In genomic region chr1:151680391-151680790, GRCh38 we compare ENCODE assay signal across 15 cellular contexts. TPM values are rescaled to one million over a fixed set of nuclear protein-coding genes. Genes with fewer than 3 reads are reported as not detected.
A peak's percentile ranks its signal among the peaks of the same experiment; 100 is the strongest.
DNase-seq lines count a peak whose midpoint lies in the region; ATAC-seq and TF ChIP-seq lines count a peak whose summit lies in the region.
"Had no signal": no experiment of that assay in that cellular context is flagged by ENCODE, and none has a peak within 500 bp of the region (broad histone marks: within the 10 kb centered on the region; RNA-seq: fewer than 3 reads in every experiment).

No MANE protein-coding gene starts in this region.

- no peaks in the 10 kb centered on the region for H3K9me3 Mint-ChIP-seq in WTC11
- H3K9me3 Mint-ChIP-seq: activated naive CD8-positive, alpha-beta T cell treated with anti-CD3 and anti-CD28 coated beads, Interleukin-2, amount 50 U/mL, for 24 hours had no signal

- dilution Hi-C loops in mammary epithelial cell (cut with HindIII; ENCODE audit: low sequenced_read_pairs) = no loop called here

- no peaks in the 10 kb centered on the region for H4K20me1 ChIP-seq in mammary epithelial cell (ENCODE audit: insufficient read depth, low read length)

- H3K4me2 ChIP-seq in mammary epithelial cell (ENCODE audit: insufficient read depth, low read depth, low read length) = peak overlapping the region; percentile 79

- TF ChIP-seq CTCF in mammary epithelial cell (conservative IDR thresholded peaks at IDR 0.05 in 1 of 2, IDR thresholded peaks at IDR 0.05 in 1 of 2; ENCODE audit: extremely low read depth in 1 of 2, insufficient read depth in 1 of 2, low read depth in 1 of 2, low read length in 2 of 2) (no peak), WTC11 (IDR thresholded peaks at IDR 0.05) (no peak)

- 59% methylated on average over 4 of the region's 4 CpGs for WGBS in mammary epithelial cell (ENCODE audit: low coverage, missing lambda C conversion rate)

- no peaks in the 10 kb centered on the region for H3K4me1 Mint-ChIP-seq in WTC11
- H3K4me1 Mint-ChIP-seq: activated naive CD8-positive, alpha-beta T cell treated with anti-CD3 and anti-CD28 coated beads, Interleukin-2, amount 50 U/mL, for 24 hours had no signal

- H3K4me3 Mint-ChIP-seq in WTC11 = no peak overlapping the region
- H3K4me3 Mint-ChIP-seq: activated naive CD8-positive, alpha-beta T cell treated with anti-CD3 and anti-CD28 coated beads, Interleukin-2, amount 50 U/mL, for 24 hours had no signal

- no peak overlapping the region for H3K27ac Mint-ChIP-seq in WTC11
- H3K27ac Mint-ChIP-seq: activated naive CD8-positive, alpha-beta T cell treated with anti-CD3 and anti-CD28 coated beads, Interleukin-2, amount 50 U/mL, for 24 hours had no signal

- ATAC-seq in HG03571 (IDR thresholded peaks at IDR 0.05; ENCODE audit: unreplicated experiment) (no peak), HG03457 (IDR thresholded peaks at IDR 0.05; ENCODE audit: unreplicated experiment) (no peak), WTC11 (no peak)
- ATAC-seq: activated naive CD8-positive, alpha-beta T cell treated with anti-CD3 and anti-CD28 coated beads, Interleukin-2, amount 50 U/mL, for 24 hours; K562 had no signal

- intact Hi-C loops in mammary epithelial cell (cut with micrococcal nuclease) = loop anchor here (5.0 kb wide), 1 partner anchor 68 kb away; the partner anchor contains the start of gene SNX27

- H2AFZ ChIP-seq in ACC112 (ENCODE audit: low read length, unreplicated experiment) (no peak overlapping the region), mammary epithelial cell (ENCODE audit: low read depth, low read length) (peak overlapping the region; percentile 58)

- peak overlapping the region; percentile 41 for H3K4me3 ChIP-seq in ACC112 (ENCODE audit: low read depth, low read length)
- peak overlapping the region in 1 of 3 experiments; percentile 10 for H3K4me3 ChIP-seq in mammary epithelial cell (replicated peaks in 1 of 3; ENCODE audit: insufficient read depth in 1 of 3, low read depth in 2 of 3, low read length in 3 of 3)
- no peak overlapping the region for H3K4me3 ChIP-seq in H7 (ENCODE audit: insufficient read depth, low read depth, low read length)
- H3K4me3 ChIP-seq: heart left ventricle, K562, uterus had no signal

- 0 out of 2 replicates have a peak, but pooled peaks cover 4% of the 10 kb centered on the region for H3K36me3 ChIP-seq in ACC112 (ENCODE audit: insufficient read depth, low read length)
- peaks cover 4% of the 10 kb centered on the region for H3K36me3 ChIP-seq in mammary epithelial cell (ENCODE audit: insufficient read depth, low read length)
- H3K36me3 ChIP-seq in H7 (replicated peaks; ENCODE audit: control insufficient read depth, insufficient read depth, low read length) = no peaks in the 10 kb centered on the region; the same call in 1 of the 2 replicates
- H3K36me3 ChIP-seq: uterus had no signal

- peak overlapping the region; percentile 93 for H3K27ac ChIP-seq in ACC112 (ENCODE audit: low read depth, low read length)
- H3K27ac ChIP-seq in mammary epithelial cell (ENCODE audit: insufficient read depth, low read depth, low read length) = peak overlapping the region; percentile 85
- H3K27ac ChIP-seq: uterus had no signal

- no peaks in the 10 kb centered on the region for H3K27me3 Mint-ChIP-seq in WTC11 (ENCODE audit: low read depth)
- H3K27me3 Mint-ChIP-seq: activated naive CD8-positive, alpha-beta T cell treated with anti-CD3 and anti-CD28 coated beads, Interleukin-2, amount 50 U/mL, for 24 hours had no signal

- CTCF ChIA-PET in mammary epithelial cell (lab: Charles Lee; ENCODE audit: low non-redundant PET) (no interaction called here), WTC11 (lab: Charles Lee) (no interaction called here)

- no peaks in the 10 kb centered on the region for H3K79me2 ChIP-seq in ACC112 (ENCODE audit: control insufficient read depth, insufficient read depth, low read length, unreplicated experiment)
- no peaks in the 10 kb centered on the region for H3K79me2 ChIP-seq in mammary epithelial cell (ENCODE audit: insufficient read depth, low read length)

- BruUV-seq in mammary epithelial cell (replicated peaks; lab: Mats Ljungman, UMichigan) = TSS peak; percentile 99

- H3K36me3 Mint-ChIP-seq in WTC11 = peaks cover 11% of the 10 kb centered on the region; the same call in 1 of the 2 replicates

- POLR2A ChIA-PET in WTC11 (lab: Charles Lee) = no interaction called here

- no peak overlapping the region for H3K9ac ChIP-seq in mammary epithelial cell (ENCODE audit: insufficient read depth, low read length)

- DNase-seq in LHCN-M2 (ENCODE audit: low read depth) = peak; percentile 23
- peak; percentile 30 for DNase-seq in mammary epithelial cell
- DNase-seq in kidney glomerular epithelial cell (lab: John Stamatoyannopoulos, UW) = peak; percentile 58
- no peak for DNase-seq in H7
- no peak for DNase-seq in WTC11 (ENCODE audit: low spot score)
- DNase-seq: activated naive CD8-positive, alpha-beta T cell treated with anti-CD3 and anti-CD28 coated beads, Interleukin-2, amount 50 U/mL, for 24 hours; heart left ventricle; NCI-H1694; stimulated activated CD4-positive, alpha-beta T cell treated with anti-CD3 and anti-CD28 coated beads, Interleukin-15, amount 100 ng/mL, for 24 hours; uterus had no signal

- in situ Hi-C loops in mammary epithelial cell (cut with MboI; ENCODE audit: low sequenced_read_pairs in 2 of 2) = no loop called here

- H3K9me3 ChIP-seq in mammary epithelial cell (replicated peaks; ENCODE audit: insufficient read depth, low read length) = no peaks in the 10 kb centered on the region
- H3K9me3 ChIP-seq: heart left ventricle, uterus had no signal

- peaks cover 24% of the 10 kb centered on the region for H3K4me1 ChIP-seq in ACC112 (ENCODE audit: control insufficient read depth, insufficient read depth, low read length, unreplicated experiment)
- H3K4me1 ChIP-seq in mammary epithelial cell (ENCODE audit: insufficient read depth, low read length) = peaks cover 17% of the 10 kb centered on the region
- H3K4me1 ChIP-seq: uterus had no signal

- no peaks in the 10 kb centered on the region for H3K27me3 ChIP-seq in ACC112 (ENCODE audit: insufficient read depth, low read length)
- H3K27me3 ChIP-seq in mammary epithelial cell (ENCODE audit: insufficient read depth, low read length) = no peaks in the 10 kb centered on the region
- no peaks in the 10 kb centered on the region for H3K27me3 ChIP-seq in H7 (ENCODE audit: control insufficient read depth, insufficient read depth, low read length)
- H3K27me3 ChIP-seq: heart left ventricle, uterus had no signal

TF ChIP-seq in WTC11, 78 proteins besides CTCF, POLR2A, EP300 and RAD21 (continues in another document):
- TF ChIP-seq SP1 (CRISPR knock-in tag; conservative IDR thresholded peaks at IDR 0.05) (no peak), TCF7 (CRISPR knock-in tag; IDR thresholded peaks at IDR 0.05; ENCODE audit: low read depth) (no peak), ZNF396 (CRISPR knock-in tag; IDR thresholded peaks at IDR 0.05; ENCODE audit: borderline replicate concordance) (no peak), ZNF317 (CRISPR knock-in tag; IDR thresholded peaks at IDR 0.05; ENCODE audit: borderline replicate concordance, low read depth) (no peak), GABPB1 (CRISPR knock-in tag; IDR thresholded peaks at IDR 0.05) (no peak), ATF3 (CRISPR knock-in tag; conservative IDR thresholded peaks at IDR 0.05) (no peak), FOXJ3 (CRISPR knock-in tag; IDR thresholded peaks at IDR 0.05; ENCODE audit: borderline replicate concordance) (no peak), AR (CRISPR knock-in tag; IDR thresholded peaks at IDR 0.05) (no peak), SMAD4 (CRISPR knock-in tag; IDR thresholded peaks at IDR 0.05) (no peak)

RNA-seq across cellular contexts. Expression of gene CELF3, which starts 36.2 kb away (rescaled TPM):
- total RNA-seq in LHCN-M2 (2014; rRNA removed) (not detected in 2 replicates), mammary epithelial cell (not detected), WTC11 (2021) (0.34 to 0.64 TPM (median 0.42 TPM) in 3 replicates)
- not detected for polyA plus RNA-seq in LHCN-M2 (2012)
- polyA plus RNA-seq in mammary epithelial cell = not detected
- polyA minus RNA-seq in mammary epithelial cell = not detected
- 0.07 TPM in 1 of 2 replicates, not detected in the other for total RNA-seq in H7 (2014; rRNA removed; shearing (Covaris generic))
- total RNA-seq: heart left ventricle, K562, lower leg skin had no signal
- polyA plus RNA-seq: heart left ventricle, K562 had no signal

RNA-seq across cellular contexts. Expression of gene RIIAD1, which starts 40.9 kb away (rescaled TPM):
- total RNA-seq in LHCN-M2 (2014; rRNA removed) = not detected in 2 replicates
- not detected for polyA plus RNA-seq in LHCN-M2 (2012)
- not detected for total RNA-seq in mammary epithelial cell
- not detected for polyA plus RNA-seq in mammary epithelial cell
- not detected for polyA minus RNA-seq in mammary epithelial cell
- not detected in 2 replicates for total RNA-seq in H7 (2014; rRNA removed; shearing (Covaris generic))
- total RNA-seq in WTC11 (2021) = 0.92 TPM in 1 of 3 replicates, not detected in the others
- total RNA-seq: K562, lower leg skin had no signal
- polyA plus RNA-seq: K562 had no signal

Comparison
In these comparisons a context has a peak if more than half of its experiments do, and no peak if none do; other contexts are left out.
1. DNase-seq: peak in LHCN-M2 (single experiment), mammary epithelial cell (single experiment) and kidney glomerular epithelial cell (single experiment); none in H7 (single experiment) and WTC11 (single experiment).